ENCODE assay signal across 8 cellular contexts in the genomic region with DNA sequence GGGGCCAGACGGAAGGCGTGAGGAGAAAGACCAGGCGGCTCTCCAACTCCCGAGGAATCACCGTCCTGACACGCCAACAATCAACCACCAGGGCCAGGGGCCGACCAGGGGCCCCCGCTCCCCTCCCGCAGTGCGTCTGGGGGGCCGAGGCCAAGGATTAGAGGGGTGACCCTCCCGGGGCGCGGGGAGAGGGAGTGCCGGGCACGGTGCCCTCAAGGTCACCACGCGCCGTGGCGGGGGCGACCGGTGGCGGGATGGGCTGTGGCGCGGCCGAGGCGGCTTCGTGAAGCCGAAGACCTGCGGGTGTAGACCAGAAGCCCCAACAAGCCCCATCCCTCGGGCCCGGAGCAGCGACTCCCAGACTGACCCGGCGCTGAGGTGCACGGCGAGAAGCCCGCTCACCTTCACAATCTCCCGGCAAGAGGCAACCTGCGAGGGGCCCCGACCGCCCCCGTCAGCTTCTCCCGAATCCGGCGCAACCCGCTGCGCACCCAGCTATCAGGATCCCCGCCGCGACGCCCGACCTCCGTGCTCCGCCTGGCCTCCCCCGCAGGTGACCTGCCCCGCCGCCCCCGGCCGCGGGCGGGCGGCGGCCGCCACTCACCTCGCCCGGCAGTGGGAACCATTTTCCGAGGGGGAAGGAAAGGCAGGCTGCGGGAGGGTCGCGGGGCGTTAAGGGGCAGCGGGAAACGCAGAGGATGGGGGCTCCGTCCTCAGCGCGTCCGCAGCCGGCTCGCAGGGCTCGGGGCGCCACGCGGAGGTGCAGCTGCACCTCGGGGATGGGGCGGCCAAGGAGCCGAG. TPM values are rescaled to one million over a fixed set of nuclear protein-coding genes. Genes with fewer than 3 reads are reported as not detected.
DNase-seq lines count a peak whose midpoint lies in the region; ATAC-seq and TF ChIP-seq lines count a peak whose summit lies in the region.

No MANE protein-coding gene starts in this region.

- intact Hi-C loops in MCF 10A (cut with micrococcal nuclease) = loop anchor here (2.0 to 5.0 kb wide), 4 partner anchors 304 to 1199 kb away; no protein-coding TSS in a partner anchor

- POLR2A ChIA-PET in T-cell (lab: Charles Lee) (interaction anchor here (0.6 to 3.5 kb wide), 12 partner anchors 9 to 1680 kb away, joined by 3 to 33 read pairs (median 8); no protein-coding TSS in a partner anchor), MCF 10A (lab: Yijun Ruan, JAX) (interaction anchor here (0.6 to 7.3 kb wide), 40 partner anchors 14 to 1331 kb away, joined by 3 to 136 read pairs (median 6); a partner anchor contains a TSS)

- BruUV-seq in MCF 10A (replicated peaks; lab: Mats Ljungman, UMichigan) = no TSS peak

- DNase-seq in T-cell (peak in 28 of 34 experiments; percentile 8 to 45 (median 21)), MCF 10A (ENCODE audit: unreplicated experiment) (peak; percentile 29), islet precursor cell (peak; percentile 67), pons (ENCODE audit: low spot score) (no peak)
- DNase-seq in stimulated activated CD4-positive, alpha-beta T cell treated with anti-CD3 and anti-CD28 coated beads, Interleukin-1b, Interleukin-23, amount 100 ng/mL, for 4 hours (ENCODE audit: low read depth in 2 of 2) = peak; percentile 34 to 35

- no peaks in the 10 kb centered on the region for H3K27me3 Mint-ChIP-seq in T-cell
- no peaks in the 10 kb centered on the region for H3K27me3 Mint-ChIP-seq in MCF 10A (ENCODE audit: insufficient read depth, unreplicated experiment)

- peak overlapping the region; percentile 87 for H3K27ac Mint-ChIP-seq in T-cell
- H3K27ac Mint-ChIP-seq in MCF 10A (ENCODE audit: low read depth, unreplicated experiment) = peak overlapping the region; percentile 96

- H3K4me1 Mint-ChIP-seq in T-cell = peaks cover 48 to 53% (median 48%) of the 10 kb centered on the region in 3 donors
- peaks cover 28% of the 10 kb centered on the region for H3K4me1 Mint-ChIP-seq in MCF 10A (ENCODE audit: insufficient read depth, unreplicated experiment)

- ATAC-seq in HG03045 (IDR thresholded peaks at IDR 0.05; ENCODE audit: unreplicated experiment) (peak; percentile 3), T-cell (replicated peaks in 1 of 4) (no peak), HG03342 (IDR thresholded peaks at IDR 0.05; ENCODE audit: unreplicated experiment) (no peak)

- H3K9me3 Mint-ChIP-seq in T-cell = no peaks in the 10 kb centered on the region
- H3K9me3 Mint-ChIP-seq in MCF 10A (ENCODE audit: unreplicated experiment) = no peaks in the 10 kb centered on the region

- CTCF ChIA-PET in T-cell (lab: Charles Lee) (interaction anchor here (0.6 to 1.5 kb wide), 4 partner anchors 13 to 234 kb away, joined by 3 to 5 read pairs (median 3); no protein-coding TSS in a partner anchor), MCF 10A (lab: Yijun Ruan, JAX) (interaction anchor here (0.6 to 6.9 kb wide), 10 partner anchors 11 to 394 kb away, joined by 3 to 31 read pairs (median 3); no protein-coding TSS in a partner anchor)

- H3K36me3 Mint-ChIP-seq in T-cell (no peaks in the 10 kb centered on the region), MCF 10A (ENCODE audit: insufficient read depth, unreplicated experiment) (no peaks in the 10 kb centered on the region)

- H3K4me3 Mint-ChIP-seq in T-cell (peak overlapping the region; percentile 91 to 95 (median 93)), MCF 10A (ENCODE audit: unreplicated experiment) (peak overlapping the region; percentile 94)

- peak; percentile 27 for TF ChIP-seq CTCF in GM12873 (IDR thresholded peaks at IDR 0.05; ENCODE audit: insufficient read depth, low read depth, low read length, missing control alignments)
- peak; percentile 1 for TF ChIP-seq CTCF in MCF 10A (IDR thresholded peaks at IDR 0.05; ENCODE audit: unreplicated experiment)

RNA-seq across cellular contexts. Expression of a gene that starts 0.4 kb away (rescaled TPM):
- total RNA-seq in T-cell (100 to 1,000 TPM in 1 of 5 donors, 10 to 100 TPM in 4; 38.3 to 104 (median 44.4) TPM), MCF 10A (2022) (221 and 281 TPM in 2 replicates)
